Comparison of ENCODE assay signal across 14 cellular contexts in genomic region chr12:93786669-93787397, GRCh38.
DNase-seq lines count a peak whose midpoint lies in the region; ATAC-seq, FAIRE-seq and TF ChIP-seq lines count a peak whose summit lies in the region.
"Had no signal": no experiment of that assay in that cellular context is flagged by ENCODE, and none has a peak within 500 bp of the region (broad histone marks: within the 10 kb centered on the region; RNA-seq: fewer than 3 reads in every experiment).

No MANE protein-coding gene starts in this region.

- TF ChIP-seq POLR2A in transverse colon (IDR thresholded peaks at IDR 0.05), result no peak

- H2AFZ ChIP-seq in keratinocyte (ENCODE audit: control insufficient read depth, low read length), result no peak overlapping the region

- in situ Hi-C loops in brain microvascular endothelial cell (cut with HindIII; ENCODE audit: low pct_ligation_motif_present, low sequenced_read_pairs) (no loop called here), transverse colon (cut with MboI; ENCODE audit: low pct_ligation_motif_present in 1 of 4, low pct_unique_long_range_greater_than_20kb in 1 of 4, low sequenced_read_pairs in 3 of 4) (no loop called here)

- TF ChIP-seq CTCF in brain microvascular endothelial cell (IDR thresholded peaks at IDR 0.05; ENCODE audit: low read depth, low read length, missing control alignments) (no peak), keratinocyte (optimal IDR thresholded peaks at IDR 0.05 in 1 of 3, IDR thresholded peaks at IDR 0.05 in 1 of 3, conservative IDR thresholded peaks at IDR 0.05 in 1 of 3; ENCODE audit: extremely low read depth in 1 of 3, insufficient read depth in 2 of 3, low read length in 3 of 3) (no peak), transverse colon (IDR thresholded peaks at IDR 0.05) (no peak)

- no peak for TF ChIP-seq EP300 in transverse colon (IDR thresholded peaks at IDR 0.05; ENCODE audit: low read depth)

- no peaks in the 10 kb centered on the region for H3K9me1 ChIP-seq in keratinocyte (ENCODE audit: control insufficient read depth, extremely low read depth, insufficient read depth, low read length)

- H3K4me3 Mint-ChIP-seq in activated naive CD8-positive, alpha-beta T cell, result no peak overlapping the region
- H3K4me3 Mint-ChIP-seq in activated naive CD8-positive, alpha-beta T cell treated with anti-CD3 and anti-CD28 coated beads, Interleukin-2, amount 50 U/mL, for 24 hours, result no peak overlapping the region
- H3K4me3 Mint-ChIP-seq: activated CD8-positive, alpha-beta T cell treated with anti-CD3 and anti-CD28 coated beads for 36 hours had no signal

- intact Hi-C loops in transverse colon (cut with DNase I; ENCODE audit: low total_unique reads), result no loop called here

- dilution Hi-C loops in keratinocyte (cut with MboI; ENCODE audit: extremely low pct_ligation_motif_present, low sequenced_read_pairs), result no loop called here

- H3K27me3 Mint-ChIP-seq in activated naive CD8-positive, alpha-beta T cell, result no peaks in the 10 kb centered on the region
- H3K27me3 Mint-ChIP-seq in activated naive CD8-positive, alpha-beta T cell treated with anti-CD3 and anti-CD28 coated beads, Interleukin-2, amount 50 U/mL, for 24 hours, result no peaks in the 10 kb centered on the region
- H3K27me3 Mint-ChIP-seq: activated CD8-positive, alpha-beta T cell treated with anti-CD3 and anti-CD28 coated beads for 36 hours had no signal

- H3K27me3 ChIP-seq in brain microvascular endothelial cell (replicated peaks) (no peaks in the 10 kb centered on the region), keratinocyte (ENCODE audit: control insufficient read depth, extremely low read depth, insufficient read depth, low read length) (no peaks in the 10 kb centered on the region), transverse colon (no peaks in the 10 kb centered on the region)
- H3K27me3 ChIP-seq: upper lobe of right lung had no signal

- peaks cover 74% of the 10 kb centered on the region for H3K4me1 Mint-ChIP-seq in activated naive CD8-positive, alpha-beta T cell (ENCODE audit: low read depth)
- peaks cover 79% of the 10 kb centered on the region for H3K4me1 Mint-ChIP-seq in activated naive CD8-positive, alpha-beta T cell treated with anti-CD3 and anti-CD28 coated beads, Interleukin-2, amount 50 U/mL, for 24 hours

- no peaks in the 10 kb centered on the region for H3K9me3 Mint-ChIP-seq in activated naive CD8-positive, alpha-beta T cell (ENCODE audit: low read depth)
- peaks cover 4% of the 10 kb centered on the region for H3K9me3 Mint-ChIP-seq in activated naive CD8-positive, alpha-beta T cell treated with anti-CD3 and anti-CD28 coated beads, Interleukin-2, amount 50 U/mL, for 24 hours

- H3K9me3 ChIP-seq in keratinocyte (ENCODE audit: control insufficient read depth, low read depth, low read length) (no peaks in the 10 kb centered on the region), transverse colon (no peaks in the 10 kb centered on the region)
- H3K9me3 ChIP-seq: upper lobe of right lung had no signal

- DNase-seq in activated naive CD8-positive, alpha-beta T cell treated with anti-CD3 and anti-CD28 coated beads, Interleukin-2, amount 50 U/mL, for 24 hours, result no peak
- DNase-seq in brain microvascular endothelial cell (no peak), keratinocyte (ENCODE audit: low read depth, low spot score) (no peak), transverse colon (no peak), NCI-H1105 treated with DMSO at 0.1 percent for 48 hours (lab: John Stamatoyannopoulos, UW) (no peak), anterior cingulate cortex (lab: John Stamatoyannopoulos, UW) (no peak)
- DNase-seq: activated CD8-positive, alpha-beta T cell treated with anti-CD3 and anti-CD28 coated beads for 36 hours; effector CD4-positive, alpha-beta T cell; GDM1; islet precursor cell; stimulated activated CD4-positive, alpha-beta T cell treated with anti-CD3 and anti-CD28 coated beads, Interleukin-2, amount 100 ng/mL, for 24 hours; upper lobe of right lung had no signal

- H4K20me1 ChIP-seq in keratinocyte (ENCODE audit: control insufficient read depth, extremely low read depth, insufficient read depth, low read length), result no peaks in the 10 kb centered on the region

- H3K4me3 ChIP-seq in brain microvascular endothelial cell (ENCODE audit: low read depth, low read length), result no peak overlapping the region
- H3K4me3 ChIP-seq in keratinocyte (ENCODE audit: control insufficient read depth in 2 of 3, extremely low read depth in 1 of 3, insufficient read depth in 2 of 3, low read depth in 1 of 3, low read length in 3 of 3), result no peak overlapping the region
- H3K4me3 ChIP-seq in transverse colon, result no peak overlapping the region
- H3K4me3 ChIP-seq: upper lobe of right lung had no signal

- FAIRE-seq in keratinocyte (lab: Jason Lieb, UNC), result peak; percentile 57

- H3K27ac ChIP-seq in brain microvascular endothelial cell, result peak overlapping the region; percentile 95
- peak overlapping the region; percentile 89 for H3K27ac ChIP-seq in keratinocyte (ENCODE audit: control insufficient read depth, insufficient read depth, low read length)
- peak overlapping the region; percentile 68 to 85 (median 78) for H3K27ac ChIP-seq in transverse colon

- no peak for ATAC-seq in activated naive CD8-positive, alpha-beta T cell treated with anti-CD3 and anti-CD28 coated beads, Interleukin-2, amount 50 U/mL, for 24 hours
- no peak for ATAC-seq in HG03521 (IDR thresholded peaks at IDR 0.05; ENCODE audit: unreplicated experiment)
- ATAC-seq: activated CD8-positive, alpha-beta T cell treated with anti-CD3 and anti-CD28 coated beads for 36 hours; upper lobe of right lung had no signal

- no peaks in the 10 kb centered on the region for H3K79me2 ChIP-seq in keratinocyte (ENCODE audit: control insufficient read depth, insufficient read depth, low read length)

- H3K9ac ChIP-seq in keratinocyte (ENCODE audit: control insufficient read depth, extremely low read depth, insufficient read depth, low read length), result no peak overlapping the region

- 75 to 88% methylated on average over 4 of the region's 4 CpGs for WGBS in transverse colon (ENCODE audit: low coverage in 1 of 2), 2 donors

- peak overlapping the region; percentile 24 for H3K27ac Mint-ChIP-seq in activated naive CD8-positive, alpha-beta T cell
- no peak overlapping the region for H3K27ac Mint-ChIP-seq in activated naive CD8-positive, alpha-beta T cell treated with anti-CD3 and anti-CD28 coated beads, Interleukin-2, amount 50 U/mL, for 24 hours

- peaks cover 5% of the 10 kb centered on the region for H3K36me3 Mint-ChIP-seq in activated naive CD8-positive, alpha-beta T cell
- H3K36me3 Mint-ChIP-seq in activated naive CD8-positive, alpha-beta T cell treated with anti-CD3 and anti-CD28 coated beads, Interleukin-2, amount 50 U/mL, for 24 hours (ENCODE audit: low read depth), result peaks cover 17% of the 10 kb centered on the region

- H3K36me3 ChIP-seq in brain microvascular endothelial cell (replicated peaks) (no peaks in the 10 kb centered on the region), keratinocyte (ENCODE audit: control insufficient read depth in 2 of 2, extremely low read depth in 1 of 2, insufficient read depth in 2 of 2, low read length in 2 of 2) (no peaks in the 10 kb centered on the region), transverse colon (no peaks in the 10 kb centered on the region)
- H3K36me3 ChIP-seq: upper lobe of right lung had no signal

- H3K4me1 ChIP-seq in keratinocyte (ENCODE audit: control insufficient read depth, extremely low read depth, insufficient read depth, low read length) (peaks cover 64% of the 10 kb centered on the region), transverse colon (peaks cover 3 to 32% (median 18%) of the 10 kb centered on the region in 4 donors)

- H3K4me2 ChIP-seq in keratinocyte (ENCODE audit: control insufficient read depth, extremely low read depth, insufficient read depth, low read depth, low read length), result peak overlapping the region; percentile 40
